22 cellular contexts compared by ENCODE assay signal in the genomic region with DNA sequence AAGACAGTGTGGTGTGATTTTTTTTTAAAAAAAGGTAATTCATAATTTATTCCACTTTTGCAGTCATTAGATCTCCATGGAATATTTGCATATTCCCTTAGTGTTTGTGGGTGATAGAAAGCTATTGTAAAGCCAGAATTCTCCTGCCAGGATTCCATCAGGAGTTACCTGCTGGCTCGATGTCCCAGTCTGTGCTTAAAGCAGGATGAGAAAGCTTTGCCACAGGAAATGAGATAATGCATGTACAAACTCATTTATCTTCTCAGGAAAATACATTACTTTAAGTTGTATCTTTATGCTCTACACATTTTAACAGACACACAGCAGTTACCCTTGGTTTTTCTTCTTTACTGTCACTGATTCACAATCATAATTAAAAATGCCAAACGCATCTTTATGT.
DNase-seq lines count a peak whose midpoint lies in the region; ATAC-seq, FAIRE-seq and TF ChIP-seq lines count a peak whose summit lies in the region.
"Had no signal": no experiment of that assay in that cellular context is flagged by ENCODE, and none has a peak within 500 bp of the region (broad histone marks: within the 10 kb centered on the region; RNA-seq: fewer than 3 reads in every experiment).

No MANE protein-coding gene starts in this region.

- H3K4me3 ChIP-seq in choroid plexus epithelial cell (ENCODE audit: low read depth, low read length) = no peak overlapping the region

- no peak for FAIRE-seq in RCC 7860 (lab: Jason Lieb, UNC)
- FAIRE-seq: G401.6, GM12892 had no signal

- no peak for ATAC-seq in HG02970 (IDR thresholded peaks at IDR 0.05; ENCODE audit: low FRiP score, unreplicated experiment)
- ATAC-seq: CD8-positive, alpha-beta T cell had no signal

- DNase-seq in NCI-H226 (peak; percentile 13), choroid plexus epithelial cell (ENCODE audit: low read depth) (peak; percentile 23), iris pigment epithelial cell (ENCODE audit: low read depth) (peak; percentile 24), HUDEP-2 (lab: John Stamatoyannopoulos, UW; ENCODE audit: unreplicated experiment in 76 of 76) (no peak), RCC 7860 (ENCODE audit: low spot score) (no peak), NOMO-1 treated with DMSO at 0.1 percent for 48 hours (lab: John Stamatoyannopoulos, UW; ENCODE audit: unreplicated experiment) (no peak)
- DNase-seq: ACHN; AML-193; C1 segment of cervical spinal cord; CD8-positive, alpha-beta T cell; H7; MV-4-11; NCI-H1105 treated with DMSO at 0.1 percent for 48 hours; NCI-H1694; NCI-H2081; NCI-H2171; NCI-H524 treated with DMSO at 0.1 percent for 48 hours; NCI-H82; Right ventricle myocardium superior had no signal

- TF ChIP-seq CTCF in choroid plexus epithelial cell (conservative IDR thresholded peaks at IDR 0.05; ENCODE audit: low read depth, low read length) = no peak

Comparison
In these comparisons a context has a peak if more than half of its experiments do, and no peak if none do; other contexts are left out.
1. DNase-seq: peak in NCI-H226 (single experiment), choroid plexus epithelial cell (single experiment) and iris pigment epithelial cell (single experiment); none in HUDEP-2 (0 of 76), RCC 7860 (single experiment) and NOMO-1 treated with DMSO at 0.1 percent for 48 hours (single experiment).